ENCODE assay signal across 1 cellular context in genomic region chr7:123478056-123478455, GRCh38. TPM values are rescaled to one million over a fixed set of nuclear protein-coding genes. Genes with fewer than 3 reads are reported as not detected.
"Had no signal": no experiment of that assay in that cellular context is flagged by ENCODE, and none has a peak within 500 bp of the region (broad histone marks: within the 10 kb centered on the region; RNA-seq: fewer than 3 reads in every experiment).

No MANE protein-coding gene starts in this region.

RNA-seq across cellular contexts. Expression of gene IQUB, which starts 56.3 kb away (rescaled TPM):
- total RNA-seq: GM23248 had no signal
